Comparison of ENCODE assay signal across 1 cellular context in genomic region chr15:78565097-78565950, GRCh38.
A peak's percentile ranks its signal among the peaks of the same experiment; 100 is the strongest.
TF ChIP-seq lines count a peak whose summit lies in the region.

Gene CHRNA5 (plus strand): TSS chr15:78565520. CDS start chr15:78565720, 200 bp downstream.

TF ChIP-seq in A549, 52 proteins besides CTCF, POLR2A, EP300 and RAD21 (continued from another document):
- TF ChIP-seq MAX (IDR thresholded peaks at IDR 0.05): peak; percentile 88
- no peak for TF ChIP-seq HEYL (CRISPR knock-in tag; IDR thresholded peaks at IDR 0.05)
- TF ChIP-seq RARB (CRISPR knock-in tag; IDR thresholded peaks at IDR 0.05): no peak
- no peak for TF ChIP-seq MAZ (IDR thresholded peaks at IDR 0.05; ENCODE audit: borderline replicate concordance, low read depth, low read length)
- no peak for TF ChIP-seq HDAC2 (IDR thresholded peaks at IDR 0.05)
- no peak for TF ChIP-seq SREBF2 (IDR thresholded peaks at IDR 0.05)
- no peak for TF ChIP-seq EHMT2 (IDR thresholded peaks at IDR 0.05; ENCODE audit: low read depth)
- no peak for TF ChIP-seq HOXB5 (CRISPR knock-in tag; IDR thresholded peaks at IDR 0.05)
- no peak for TF ChIP-seq ZNF302 (CRISPR knock-in tag; IDR thresholded peaks at IDR 0.05)
- TF ChIP-seq NPAS2 (CRISPR knock-in tag; IDR thresholded peaks at IDR 0.05; ENCODE audit: borderline replicate concordance): 0 out of 2 replicates have a peak, but pooled peaks have one; percentile 19
- no peak for TF ChIP-seq KDM1A (IDR thresholded peaks at IDR 0.05; ENCODE audit: low read depth)
- peak; percentile 40 for TF ChIP-seq REST (IDR thresholded peaks at IDR 0.05)
- TF ChIP-seq BCL3 (IDR thresholded peaks at IDR 0.05): peak; percentile 91
- no peak for TF ChIP-seq JUNB (IDR thresholded peaks at IDR 0.05)
- TF ChIP-seq FOSL2 (IDR thresholded peaks at IDR 0.05): no peak
- TF ChIP-seq FOSL2 (CRISPR knock-in tag; IDR thresholded peaks at IDR 0.05): no peak
- TF ChIP-seq E2F6 (IDR thresholded peaks at IDR 0.05; ENCODE audit: borderline replicate concordance, low read depth): peak; percentile 77
- TF ChIP-seq CBX8 (IDR thresholded peaks at IDR 0.05): no peak
- TF ChIP-seq CEBPB (IDR thresholded peaks at IDR 0.05): no peak
- no peak for TF ChIP-seq CHD4 (IDR thresholded peaks at IDR 0.05; ENCODE audit: borderline replicate concordance)
